ENCODE assay signal across 7 cellular contexts in genomic region chr18:50307400-50307737, GRCh38. TPM values are rescaled to one million over a fixed set of nuclear protein-coding genes. Genes with fewer than 3 reads are reported as not detected.
DNase-seq lines count a peak whose midpoint lies in the region; ATAC-seq lines count a peak whose summit lies in the region.

No MANE protein-coding gene starts in this region.

- peaks cover 25% of the 10 kb centered on the region for H3K4me1 Mint-ChIP-seq in activated CD8-positive, alpha-beta T cell treated with anti-CD3 and anti-CD28 coated beads, Interleukin-2, amount 10 ng/mL, durations not matched to agents 7 days and 5 days (ENCODE audit: low read depth)

- peaks cover 6% of the 10 kb centered on the region for H3K36me3 Mint-ChIP-seq in activated CD8-positive, alpha-beta T cell treated with anti-CD3 and anti-CD28 coated beads, Interleukin-2, amount 10 ng/mL, durations not matched to agents 7 days and 5 days (ENCODE audit: low read depth)

- peaks cover 39% of the 10 kb centered on the region for H3K27me3 ChIP-seq in iPS-15b (ENCODE audit: control insufficient read depth, insufficient read depth, low read length)
- H3K27me3 ChIP-seq in stomach smooth muscle (ENCODE audit: control insufficient read depth in 1 of 2, insufficient read depth in 2 of 2, low read length in 2 of 2), result peaks cover 4 to 6% of the 10 kb centered on the region in 2 donors

- CTCF ChIA-PET in activated CD8-positive, alpha-beta T cell treated with anti-CD3 and anti-CD28 coated beads, Interleukin-2, amount 10 ng/mL, durations not matched to agents 7 days and 5 days (lab: Charles Lee), result interaction anchor here (1.1 to 3.3 kb wide), 6 partner anchors 9 to 50 kb away, joined by 3 to 21 read pairs (median 7); no protein-coding TSS in a partner anchor

- H3K36me3 ChIP-seq in iPS-15b (ENCODE audit: control insufficient read depth, insufficient read depth, low read length) (no peaks in the 10 kb centered on the region), stomach smooth muscle (ENCODE audit: control insufficient read depth in 2 of 2, insufficient read depth in 2 of 2, low read length in 2 of 2) (no peaks in the 10 kb centered on the region)

- H3K4me1 ChIP-seq in iPS-15b (ENCODE audit: control insufficient read depth, insufficient read depth, low read length), result peaks cover 7% of the 10 kb centered on the region
- peaks cover 7% of the 10 kb centered on the region for H3K4me1 ChIP-seq in stomach smooth muscle (ENCODE audit: control insufficient read depth, insufficient read depth, low read length)

- POLR2A ChIA-PET in activated CD8-positive, alpha-beta T cell treated with anti-CD3 and anti-CD28 coated beads, Interleukin-2, amount 10 ng/mL, durations not matched to agents 7 days and 5 days (lab: Charles Lee), result interaction anchor here (0.6 to 1.5 kb wide), 6 partner anchors 9 to 50 kb away, joined by 3 to 6 read pairs (median 4); partner anchors contain the start of gene MBD1

- H3K9me3 ChIP-seq in iPS-15b (ENCODE audit: control insufficient read depth, insufficient read depth, low read length), result no peaks in the 10 kb centered on the region
- H3K9me3 ChIP-seq in stomach smooth muscle (ENCODE audit: control insufficient read depth in 2 of 2, low read length in 2 of 2), result peaks cover 0 to 3% of the 10 kb centered on the region in 2 donors

- ATAC-seq in HG02852 (IDR thresholded peaks at IDR 0.05; ENCODE audit: unreplicated experiment), result peak; percentile 20
- ATAC-seq in activated CD8-positive, alpha-beta T cell treated with anti-CD3 and anti-CD28 coated beads, Interleukin-2, amount 10 ng/mL, durations not matched to agents 7 days and 5 days, result no peak
- ATAC-seq in GM18907 (IDR thresholded peaks at IDR 0.05; ENCODE audit: unreplicated experiment), result no peak
- no peak for ATAC-seq in HG02571 (IDR thresholded peaks at IDR 0.05; ENCODE audit: unreplicated experiment)

- H3K27me3 Mint-ChIP-seq in activated CD8-positive, alpha-beta T cell treated with anti-CD3 and anti-CD28 coated beads, Interleukin-2, amount 10 ng/mL, durations not matched to agents 7 days and 5 days (ENCODE audit: low read depth), result peaks cover 24% of the 10 kb centered on the region

- no peak overlapping the region for H3K27ac ChIP-seq in stomach smooth muscle (ENCODE audit: low read length)

- H3K4me3 Mint-ChIP-seq in activated CD8-positive, alpha-beta T cell treated with anti-CD3 and anti-CD28 coated beads, Interleukin-2, amount 10 ng/mL, durations not matched to agents 7 days and 5 days, result peak overlapping the region; percentile 86

- H3K9ac ChIP-seq in iPS-15b (ENCODE audit: low read depth, low read length) (no peak overlapping the region), stomach smooth muscle (ENCODE audit: low read length in 2 of 2) (peak overlapping the region; percentile 49 to 58)

- DNase-seq in activated CD8-positive, alpha-beta T cell treated with anti-CD3 and anti-CD28 coated beads, Interleukin-2, amount 10 ng/mL, durations not matched to agents 7 days and 5 days, result no peak
- no peak for DNase-seq in DMS79 (lab: John Stamatoyannopoulos, UW)

- H3K27ac Mint-ChIP-seq in activated CD8-positive, alpha-beta T cell treated with anti-CD3 and anti-CD28 coated beads, Interleukin-2, amount 10 ng/mL, durations not matched to agents 7 days and 5 days, result peak overlapping the region; percentile 86

- H3K4me3 ChIP-seq in iPS-15b (ENCODE audit: low read depth, low read length) (peak overlapping the region; percentile 63), stomach smooth muscle (ENCODE audit: low read length in 2 of 2) (peak overlapping the region; percentile 77 to 78)

- H3K9me3 Mint-ChIP-seq in activated CD8-positive, alpha-beta T cell treated with anti-CD3 and anti-CD28 coated beads, Interleukin-2, amount 10 ng/mL, durations not matched to agents 7 days and 5 days (ENCODE audit: insufficient read depth), result no peaks in the 10 kb centered on the region

RNA-seq across cellular contexts. Expression of gene CXXC1, which starts 19.9 kb away (rescaled TPM):
- 100 to 1,000 TPM; 136 to 158 TPM for total RNA-seq in activated CD8-positive, alpha-beta T cell treated with anti-CD3 and anti-CD28 coated beads, Interleukin-2, amount 10 ng/mL, durations not matched to agents 7 days and 5 days

RNA-seq across cellular contexts. Expression of gene MBD1, which starts 26.0 kb away (rescaled TPM):
- 100 to 1,000 TPM in 1 of 2 experiments, 10 to 100 TPM in 1; 97.3 to 101 TPM for total RNA-seq in activated CD8-positive, alpha-beta T cell treated with anti-CD3 and anti-CD28 coated beads, Interleukin-2, amount 10 ng/mL, durations not matched to agents 7 days and 5 days

RNA-seq across cellular contexts. Expression of gene CFAP53, which starts 41.1 kb away (rescaled TPM):
- under 1 TPM; 0.21 to 0.29 TPM for total RNA-seq in activated CD8-positive, alpha-beta T cell treated with anti-CD3 and anti-CD28 coated beads, Interleukin-2, amount 10 ng/mL, durations not matched to agents 7 days and 5 days
